ENCODE assay signal across 8 cellular contexts in genomic region chr3:40179016-40179415, GRCh38.
DNase-seq lines count a peak whose midpoint lies in the region; ATAC-seq and TF ChIP-seq lines count a peak whose summit lies in the region.

No MANE protein-coding gene starts in this region.

- peak in 3 of 4 experiments; percentile 48 to 67 (median 58) for TF ChIP-seq CTCF in sigmoid colon (IDR thresholded peaks at IDR 0.05)

- H3K27me3 ChIP-seq in MG63 = no peaks in the 10 kb centered on the region
- no peaks in the 10 kb centered on the region for H3K27me3 ChIP-seq in right cardiac atrium (ENCODE audit: control insufficient read depth, insufficient read depth)
- H3K27me3 ChIP-seq in sigmoid colon = no peaks in the 10 kb centered on the region

- WGBS in right cardiac atrium = 7% methylated on average over 3 of the region's 3 CpGs
- WGBS in sigmoid colon, 2 donors = 2 to 15% methylated on average over 3 of the region's 3 CpGs

- intact Hi-C loops in right cardiac atrium (cut with DNase I) = loop anchor here (5.0 to 10.0 kb wide), 7 partner anchors 364 to 634 kb away; no protein-coding TSS in a partner anchor
- intact Hi-C loops in sigmoid colon (cut with DNase I) = loop anchor here (5.0 kb wide), 1 partner anchor 472 kb away; no protein-coding TSS in a partner anchor

- peak overlapping the region; percentile 24 for H3K27ac ChIP-seq in angular gyrus (ENCODE audit: low read depth, low read length)
- H3K27ac ChIP-seq in right cardiac atrium (ENCODE audit: low read length) = no peak overlapping the region
- H3K27ac ChIP-seq in sigmoid colon = no peak overlapping the region

- no peak for TF ChIP-seq POLR2A in sigmoid colon (IDR thresholded peaks at IDR 0.05)

- H3K4me3 ChIP-seq in MG63 (no peak overlapping the region), right cardiac atrium (ENCODE audit: low read length) (no peak overlapping the region), sigmoid colon (no peak overlapping the region)

- no peak for TF ChIP-seq EP300 in sigmoid colon (IDR thresholded peaks at IDR 0.05)

- no peaks in the 10 kb centered on the region for H3K36me3 ChIP-seq in MG63
- H3K36me3 ChIP-seq in sigmoid colon = no peaks in the 10 kb centered on the region

- no peaks in the 10 kb centered on the region for H3K9me3 ChIP-seq in MG63
- H3K9me3 ChIP-seq in right cardiac atrium (ENCODE audit: control insufficient read depth, low read length) = no peaks in the 10 kb centered on the region
- H3K9me3 ChIP-seq in sigmoid colon = no peaks in the 10 kb centered on the region

- H3K4me1 ChIP-seq in right cardiac atrium (ENCODE audit: control insufficient read depth, insufficient read depth, low read length) (no peaks in the 10 kb centered on the region), sigmoid colon (peaks cover 0 to 6% (median 0%) of the 10 kb centered on the region in 4 donors)

- ATAC-seq in GM18868 (IDR thresholded peaks at IDR 0.05; ENCODE audit: unreplicated experiment) (peak; percentile 80), right cardiac atrium (peak; percentile 62 to 63), HG02970 (IDR thresholded peaks at IDR 0.05; ENCODE audit: low FRiP score, unreplicated experiment) (no peak)

- peak; percentile 77 for DNase-seq in AG20443 (ENCODE audit: low spot score)
- peak; percentile 47 for DNase-seq in MG63
- DNase-seq in T follicular helper cell (ENCODE audit: low read depth) = peak; percentile 18
- peak; percentile 74 to 92 (median 84) for DNase-seq in right cardiac atrium
- DNase-seq in sigmoid colon = peak; percentile 71

Comparison
In these comparisons a context has a peak if more than half of its experiments do, and no peak if none do; other contexts are left out.
1. DNase-seq: peak in every context shown above with its lines; median percentile 84 in right cardiac atrium; 77 in AG20443; 71 in sigmoid colon; 47 in MG63; 18 in T follicular helper cell.